8 cellular contexts compared by ENCODE assay signal in genomic region chr17:16991349-16992009, GRCh38. TPM values are rescaled to one million over a fixed set of nuclear protein-coding genes. Genes with fewer than 3 reads are reported as not detected.
DNase-seq lines count a peak whose midpoint lies in the region; ATAC-seq and TF ChIP-seq lines count a peak whose summit lies in the region.

No MANE protein-coding gene starts in this region.

- peak; percentile 60 for ATAC-seq in DND-41 (ENCODE audit: insufficient read depth, low read depth)
- ATAC-seq in left cardiac atrium = peak; percentile 58
- ATAC-seq in HG03280 (IDR thresholded peaks at IDR 0.05; ENCODE audit: unreplicated experiment) = no peak
- ATAC-seq in GM19455 (IDR thresholded peaks at IDR 0.05; ENCODE audit: unreplicated experiment) = no peak

- H3K36me3 ChIP-seq in DND-41 (ENCODE audit: insufficient read depth, low read length) (no peaks in the 10 kb centered on the region), adipocyte (ENCODE audit: control insufficient read depth, insufficient read depth, low read length, severe bottlenecking) (no peaks in the 10 kb centered on the region)

- H2AFZ ChIP-seq in DND-41 (ENCODE audit: low read depth, low read length) = peak overlapping the region; percentile 49; the same call in 1 of the 2 replicates

- H3K4me2 ChIP-seq in DND-41 (ENCODE audit: insufficient read depth, low read length) = peak overlapping the region; percentile 25; the same call in 1 of the 2 replicates

- no peaks in the 10 kb centered on the region for H3K27me3 ChIP-seq in DND-41 (ENCODE audit: insufficient read depth, low read length, poor library complexity)
- H3K27me3 ChIP-seq in adipocyte (replicated peaks; ENCODE audit: control insufficient read depth, insufficient read depth, low read length) = no peaks in the 10 kb centered on the region

- H3K79me2 ChIP-seq in DND-41 (ENCODE audit: insufficient read depth, low read length) = no peaks in the 10 kb centered on the region

- H3K27ac ChIP-seq in DND-41 (ENCODE audit: low read length) = peak overlapping the region; percentile 90

- H4K20me1 ChIP-seq in DND-41 (ENCODE audit: insufficient read depth, low read length) = no peaks in the 10 kb centered on the region

- peak; percentile 91 for TF ChIP-seq CTCF in DND-41 (IDR thresholded peaks at IDR 0.05; ENCODE audit: borderline replicate concordance, extremely low read depth, low read length, poor library complexity, severe bottlenecking)

- H3K9ac ChIP-seq in DND-41 (ENCODE audit: low read depth, low read length) (peak overlapping the region; percentile 17; the same call in 1 of the 2 replicates), adipocyte (ENCODE audit: low read length) (no peak overlapping the region)

- H3K4me3 ChIP-seq in DND-41 (ENCODE audit: low read depth in 1 of 2, low read length in 2 of 2) (no peak overlapping the region), adipocyte (ENCODE audit: low read length) (no peak overlapping the region)

- DNase-seq in DND-41 (peak; percentile 84), Kasumi-1 (lab: John Stamatoyannopoulos, UW) (peak; percentile 2 to 5), T-helper 1 cell (peak; percentile 52 to 77 (median 72)), adipocyte (ENCODE audit: low read depth) (peak; percentile 88), left cardiac atrium (peak; percentile 90), renal cortical epithelial cell (ENCODE audit: low read depth) (peak; percentile 35)

- H3K4me1 ChIP-seq in DND-41 (ENCODE audit: insufficient read depth, low read length) = peaks cover 53% of the 10 kb centered on the region
- peaks cover 11% of the 10 kb centered on the region for H3K4me1 ChIP-seq in adipocyte (ENCODE audit: control insufficient read depth, insufficient read depth, low read length)

- intact Hi-C loops in left cardiac atrium (cut with DNase I) = no loop called here

- no peaks in the 10 kb centered on the region for H3K9me3 ChIP-seq in DND-41 (ENCODE audit: insufficient read depth, low read length, severe bottlenecking)
- no peaks in the 10 kb centered on the region for H3K9me3 ChIP-seq in adipocyte (ENCODE audit: control insufficient read depth, low read length)

RNA-seq across cellular contexts. Expression of gene TNFRSF13B, which starts 19.6 kb away (rescaled TPM):
- total RNA-seq in left cardiac atrium (not detected), renal cortical epithelial cell (not detected in 2 replicates)

RNA-seq across cellular contexts. Expression of gene MPRIP, which starts 50.8 kb away (rescaled TPM):
- 100 to 1,000 TPM; 247 to 329 TPM for total RNA-seq in left cardiac atrium
- 66.7 and 103 TPM in 2 replicates for total RNA-seq in renal cortical epithelial cell

Comparison
In these comparisons a context has a peak if more than half of its experiments do, and no peak if none do; other contexts are left out.
1. ATAC-seq: peak in DND-41 (single experiment) and left cardiac atrium (2 of 2); none in HG03280 (single experiment) and GM19455 (single experiment).
2. DNase-seq: peak in every context shown above with its lines; median percentile 90 in left cardiac atrium; 88 in adipocyte; 84 in DND-41; 72 in T-helper 1 cell; 35 in renal cortical epithelial cell; 4 in Kasumi-1.